8 cellular contexts compared by ENCODE assay signal in genomic region chr12:121839993-121840761, GRCh38. TPM values are rescaled to one million over a fixed set of nuclear protein-coding genes. Genes with fewer than 3 reads are reported as not detected.
A peak's percentile ranks its signal among the peaks of the same experiment; 100 is the strongest.
DNase-seq lines count a peak whose midpoint lies in the region; ATAC-seq, FAIRE-seq and TF ChIP-seq lines count a peak whose summit lies in the region.

No MANE protein-coding gene starts in this region.

- H4K20me1 ChIP-seq in fibroblast of lung (ENCODE audit: control insufficient read depth, extremely low read depth, insufficient read depth, low read length), result no peaks in the 10 kb centered on the region

- H3K79me2 ChIP-seq in fibroblast of lung (ENCODE audit: control insufficient read depth, insufficient read depth, low read length), result no peaks in the 10 kb centered on the region

- H3K4me3 ChIP-seq in fibroblast of lung (replicated peaks in 1 of 4; ENCODE audit: control extremely low read depth in 1 of 4, insufficient read depth in 1 of 4, low read depth in 3 of 4, low read length in 4 of 4), result peak overlapping the region; percentile 45 to 82 (median 71)
- peak overlapping the region; percentile 60 for H3K4me3 ChIP-seq in skeletal muscle cell (ENCODE audit: low read depth, low read length)

- no peaks in the 10 kb centered on the region for H3K36me3 ChIP-seq in fibroblast of lung (ENCODE audit: control insufficient read depth, insufficient read depth, low read length)

- peak overlapping the region; percentile 97 for H3K4me2 ChIP-seq in fibroblast of lung (ENCODE audit: extremely low read depth, insufficient read depth, low read length)

- H3K4me1 ChIP-seq in fibroblast of lung (ENCODE audit: control insufficient read depth, extremely low read depth, insufficient read depth, low read length), result peaks cover 2% of the 10 kb centered on the region

- peak overlapping the region; percentile 98 for H2AFZ ChIP-seq in fibroblast of lung (ENCODE audit: low read length)

- no peaks in the 10 kb centered on the region for H3K27me3 ChIP-seq in fibroblast of lung (ENCODE audit: control insufficient read depth, insufficient read depth, low read length)

- H3K9me3 ChIP-seq in fibroblast of lung (ENCODE audit: control insufficient read depth, insufficient read depth, low read depth, low read length), result no peaks in the 10 kb centered on the region

- no peak overlapping the region for H3K9ac ChIP-seq in fibroblast of lung (ENCODE audit: insufficient read depth, low read length)

- DNase-seq in RKO (ENCODE audit: low spot score) (peak; percentile 17), fibroblast of lung (ENCODE audit: low read depth in 2 of 2) (no peak), skeletal muscle cell (ENCODE audit: low read depth) (no peak), dermis blood vessel endothelial cell (no peak), NCI-H2171 (lab: John Stamatoyannopoulos, UW) (no peak), GM12891 (ENCODE audit: insufficient read length, low spot score) (no peak)

- peak; percentile 4 for ATAC-seq in GM21515 (IDR thresholded peaks at IDR 0.05; ENCODE audit: unreplicated experiment)
- ATAC-seq in GM18867 (IDR thresholded peaks at IDR 0.05; ENCODE audit: unreplicated experiment), result no peak

- FAIRE-seq in GM12891 (lab: Jason Lieb, UNC), result no peak

- no peak overlapping the region for H3K27ac ChIP-seq in fibroblast of lung (ENCODE audit: insufficient read depth, low read length)

- no peak for TF ChIP-seq CTCF in fibroblast of lung (conservative IDR thresholded peaks at IDR 0.05 in 1 of 2, IDR thresholded peaks at IDR 0.05 in 1 of 2; ENCODE audit: low read depth in 1 of 2, low read length in 2 of 2)

- TF ChIP-seq POLR2A in GM12891 (IDR thresholded peaks at IDR 0.05; ENCODE audit: low read depth, low read length), result no peak

TF ChIP-seq in GM12891, 5 proteins besides CTCF, POLR2A, EP300 and RAD21:
- no peak for TF ChIP-seq POU2F2 (IDR thresholded peaks at IDR 0.05; ENCODE audit: low read depth, low read length)
- no peak for TF ChIP-seq PAX5 (IDR thresholded peaks at IDR 0.05; ENCODE audit: insufficient read depth, low read length, severe bottlenecking)

RNA-seq across cellular contexts. Expression of gene HPD, which starts 18.5 kb away (rescaled TPM):
- 0.17 and 0.26 TPM in 2 replicates for total RNA-seq in fibroblast of lung
- 0.36 and 0.55 TPM in 2 replicates for polyA plus RNA-seq in fibroblast of lung
- polyA plus RNA-seq in fibroblast of lung (2012), result 0.29 and 0.47 TPM in 2 replicates
- polyA minus RNA-seq in fibroblast of lung (ENCODE audit: low replicate concordance), result 2.6 and 3.3 TPM in 2 replicates
- not detected in 2 replicates for total RNA-seq in dermis blood vessel endothelial cell
- polyA plus RNA-seq in GM12891 (2012; ENCODE audit: low read depth, missing spikeins), result 0.49 TPM

RNA-seq across cellular contexts. Expression of gene SETD1B, which starts 36.4 kb away (rescaled TPM):
- total RNA-seq in fibroblast of lung (2.1 and 3.5 TPM in 2 replicates), dermis blood vessel endothelial cell (2.7 and 6.7 TPM in 2 replicates)
- polyA plus RNA-seq in fibroblast of lung, result 1.2 and 1.7 TPM in 2 replicates
- polyA plus RNA-seq in fibroblast of lung (2012), result 8.7 and 9.8 TPM in 2 replicates
- 12.2 and 13.1 TPM in 2 replicates for polyA minus RNA-seq in fibroblast of lung (ENCODE audit: low replicate concordance)
- polyA plus RNA-seq in GM12891 (2012; ENCODE audit: low read depth, missing spikeins), result 3.1 TPM

RNA-seq across cellular contexts. Expression of gene RHOF, which starts 46.7 kb away (rescaled TPM):
- total RNA-seq in fibroblast of lung (5.6 and 6.8 TPM in 2 replicates), dermis blood vessel endothelial cell (6.1 and 6.5 TPM in 2 replicates)
- 2.3 and 4.8 TPM in 2 replicates for polyA plus RNA-seq in fibroblast of lung
- polyA plus RNA-seq in fibroblast of lung (2012), result 4.2 and 8.9 TPM in 2 replicates
- 4.7 and 8.5 TPM in 2 replicates for polyA minus RNA-seq in fibroblast of lung (ENCODE audit: low replicate concordance)
- polyA plus RNA-seq in GM12891 (2012; ENCODE audit: low read depth, missing spikeins), result 34.6 TPM

RNA-seq across cellular contexts. Expression of gene PSMD9, which starts 48.4 kb away (rescaled TPM):
- total RNA-seq in fibroblast of lung (38.8 and 73.5 TPM in 2 replicates), dermis blood vessel endothelial cell (48.5 and 131 TPM in 2 replicates)
- polyA plus RNA-seq in fibroblast of lung, result 77.7 and 98.1 TPM in 2 replicates
- 109 and 140 TPM in 2 replicates for polyA plus RNA-seq in fibroblast of lung (2012)
- 21.3 and 34.2 TPM in 2 replicates for polyA minus RNA-seq in fibroblast of lung (ENCODE audit: low replicate concordance)
- polyA plus RNA-seq in GM12891 (2012; ENCODE audit: low read depth, missing spikeins), result 40.6 TPM
